Comparison of ENCODE assay signal across 24 cellular contexts in genomic region chr12:66694666-66695065, GRCh38.
"Had no signal": no experiment of that assay in that cellular context is flagged by ENCODE, and none has a peak within 500 bp of the region (broad histone marks: within the 10 kb centered on the region; RNA-seq: fewer than 3 reads in every experiment).

No MANE protein-coding gene starts in this region.

- H3K27ac ChIP-seq: ascending aorta, cardiac muscle cell, VCaP had no signal

- H3K36me3 ChIP-seq: ascending aorta, cardiac muscle cell had no signal

- DNase-seq: activated B cell treated with CpG ODN at 0.5 μM for 24 hours; activated CD4-positive, alpha-beta memory T cell treated with anti-CD3 and anti-CD28 coated beads, Interleukin-2, amount 10 ng/mL, durations not matched to agents 7 days and 5 days; activated CD4-positive, alpha-beta T cell treated with anti-CD3 and anti-CD28 coated beads for 4 hours; activated CD4-positive, alpha-beta T cell treated with anti-CD3 and anti-CD28 coated beads, Interleukin-2, amount 50 U/mL, for 1 hour; activated CD4-positive, alpha-beta T cell treated with anti-CD3 and anti-CD28 coated beads, Interleukin-2, amount 50 U/mL, for 4 hours; activated CD4-positive, CD25-positive, alpha-beta regulatory T cell treated with anti-CD3 and anti-CD28 coated beads, Interleukin-2, amount 50 U/mL, for 72 hours; activated CD8-positive, alpha-beta memory T cell treated with anti-CD3 and anti-CD28 coated beads for 24 hours; activated CD8-positive, alpha-beta memory T cell treated with anti-CD3 and anti-CD28 coated beads, Interleukin-2, amount 10 ng/mL, durations not matched to agents 7 days and 5 days; activated CD8-positive, alpha-beta memory T cell treated with anti-CD3 and anti-CD28 coated beads, Interleukin-2, amount 50 U/mL, for 48 hours; activated CD8-positive, alpha-beta T cell treated with anti-CD3 and anti-CD28 coated beads, Interleukin-2, amount 10 ng/mL, durations not matched to agents 7 days and 5 days; activated effector memory CD4-positive, alpha-beta T cell treated with Interleukin-2 at 50 U/mL for 16 hours; activated gamma-delta T cell; activated naive CD4-positive, alpha-beta T cell treated with anti-CD3 and anti-CD28 coated beads, Interleukin-2, amount 10 ng/mL, durations not matched to agents 7 days and 5 days; activated naive CD4-positive, alpha-beta T cell treated with Interleukin-2 at 50 U/mL for 16 hours; activated naive CD8-positive, alpha-beta T cell treated with anti-CD3 and anti-CD28 coated beads, Interleukin-2, amount 10 ng/mL, durations not matched to agents 7 days and 5 days; activated naive CD8-positive, alpha-beta T cell treated with anti-CD3 and anti-CD28 coated beads, Interleukin-2, amount 50 U/mL, for 24 hours; activated T-cell treated with anti-CD3 and anti-CD28 coated beads, Interleukin-2, amount 50 U/mL, for 24 hours; activated T-cell treated with anti-CD3 and anti-CD28 coated beads, Interleukin-2, amount 50 U/mL, for 48 hours; cerebellar nuclear complex; T-helper 17 cell; T1000 had no signal

- H3K27me3 ChIP-seq: ascending aorta, cardiac muscle cell had no signal

- H3K4me1 ChIP-seq: ascending aorta had no signal

- H3K9me3 ChIP-seq: ascending aorta had no signal

- H3K4me3 ChIP-seq: ascending aorta, cardiac muscle cell had no signal
